ENCODE assay signal across 33 cellular contexts in genomic region chr19:37564624-37565369, GRCh38. TPM values are rescaled to one million over a fixed set of nuclear protein-coding genes. Genes with fewer than 3 reads are reported as not detected.
DNase-seq lines count a peak whose midpoint lies in the region; ATAC-seq, FAIRE-seq and TF ChIP-seq lines count a peak whose summit lies in the region.
"Had no signal": no experiment of that assay in that cellular context is flagged by ENCODE, and none has a peak within 500 bp of the region (broad histone marks: within the 10 kb centered on the region; RNA-seq: fewer than 3 reads in every experiment).

No MANE protein-coding gene starts in this region.

- TF ChIP-seq POLR2A in HepG2 (IDR thresholded peaks at IDR 0.05; ENCODE audit: insufficient read depth in 1 of 2, low read depth in 2 of 2, low read length in 2 of 2) (no peak), right lobe of liver (IDR thresholded peaks at IDR 0.05) (no peak)

- H3K4me1 Mint-ChIP-seq in astrocyte (ENCODE audit: low read depth, unreplicated experiment): no peaks in the 10 kb centered on the region
- H3K4me1 Mint-ChIP-seq: activated B cell treated with CpG ODN at 0.5 μM for 24 hours, immature natural killer cell had no signal

- no peaks in the 10 kb centered on the region for H3K27me3 Mint-ChIP-seq in astrocyte (ENCODE audit: low read depth, unreplicated experiment)
- H3K27me3 Mint-ChIP-seq: activated B cell treated with CpG ODN at 0.5 μM for 24 hours; naive thymus-derived CD8-positive, alpha-beta T cell had no signal

- H3K4me3 Mint-ChIP-seq in astrocyte (ENCODE audit: unreplicated experiment): no peak overlapping the region
- H3K4me3 Mint-ChIP-seq: activated B cell treated with CpG ODN at 0.5 μM for 24 hours; activated naive CD4-positive, alpha-beta T cell treated with anti-CD3 and anti-CD28 coated beads for 36 hours; activated T-helper 1 cell treated with anti-CD3 and anti-CD28 coated beads, Interleukin-12 subunit alpha, Interleukin-12 subunit beta, Interleukin-2, Interleukin-4 antibody, amounts not matched to agents 30 ng/mL and 10 ng/mL and 1 ng/mL, durations not matched to agents 14 hours and 24 hours and 36 hours; immature natural killer cell; naive thymus-derived CD8-positive, alpha-beta T cell had no signal

- H3K4me1 ChIP-seq in HepG2 (ENCODE audit: insufficient read depth, low read length) (no peaks in the 10 kb centered on the region), right lobe of liver (no peaks in the 10 kb centered on the region), astrocyte (ENCODE audit: insufficient read depth, low read length) (no peaks in the 10 kb centered on the region), thoracic aorta (ENCODE audit: control insufficient read depth in 1 of 2, low read depth in 2 of 2) (no peaks in the 10 kb centered on the region), GM23248 (ENCODE audit: insufficient read depth) (no peaks in the 10 kb centered on the region)
- H3K4me1 ChIP-seq: gastroesophageal sphincter, SJSA1 had no signal

- DNase-seq in HepG2 (ENCODE audit: low spot score) (no peak), right lobe of liver (no peak), astrocyte (ENCODE audit: low read depth) (no peak), foreskin melanocyte (peak; percentile 1), thoracic aorta (ENCODE audit: low spot score) (no peak), GM13977 (ENCODE audit: low spot score) (no peak), GM23248 (no peak)
- DNase-seq: activated B cell treated with CpG ODN at 0.5 μM for 24 hours; activated CD4-positive, alpha-beta T cell treated with anti-CD3 and anti-CD28 coated beads, Interleukin-2, amount 50 U/mL, for 4 hours; activated naive CD4-positive, alpha-beta T cell treated with anti-CD3 and anti-CD28 coated beads for 36 hours; amniotic stem cell; GDM1; immature natural killer cell; left colon; naive thymus-derived CD8-positive, alpha-beta T cell; NCI-H1092; NCI-H187; NCI-H2227 treated with DMSO at 0.1 percent for 48 hours; NCI-H748 treated with DMSO at 0.1 percent for 48 hours; nucleus accumbens; RPMI8226; stimulated activated CD4-positive, alpha-beta T cell treated with anti-CD3 and anti-CD28 coated beads, Interleukin-1b, Interleukin-23, amount 100 ng/mL, for 48 hours; stimulated activated CD8-positive, alpha-beta memory T cell treated with anti-CD3 and anti-CD28 coated beads, Interleukin-4, amount 100 ng/mL, for 48 hours; T-helper 1 cell; trophoblast cell had no signal

- H3K9ac ChIP-seq in HepG2 (ENCODE audit: insufficient read depth, low read depth, low read length): no peak overlapping the region
- no peak overlapping the region for H3K9ac ChIP-seq in astrocyte (ENCODE audit: low read length)
- H3K9ac ChIP-seq in GM23248: no peak overlapping the region

- TF ChIP-seq EP300 in HepG2 (IDR thresholded peaks at IDR 0.05; ENCODE audit: low read depth in 2 of 2, low read length in 2 of 2) (no peak), HepG2 (CRISPR knock-in tag; IDR thresholded peaks at IDR 0.05; ENCODE audit: borderline replicate concordance) (no peak)

- H3K9me3 ChIP-seq in HepG2 (ENCODE audit: low read length) (peaks cover 91% of the 10 kb centered on the region), right lobe of liver (peaks cover 0 to 85% (median 59%) of the 10 kb centered on the region in 4 donors), astrocyte (ENCODE audit: insufficient read depth, low read depth, low read length) (peaks cover 53% of the 10 kb centered on the region), thoracic aorta (no peaks in the 10 kb centered on the region), GM23248 (ENCODE audit: low read depth) (peaks cover 59% of the 10 kb centered on the region)

- 64% methylated on average over 7 of the region's 7 CpGs for WGBS in HepG2 (ENCODE audit: low lambda C conversion rate)
- 96% methylated on average over 7 of the region's 7 CpGs for WGBS in right lobe of liver (ENCODE audit: insufficient coverage, low coverage, low lambda C conversion rate, missing lambda C conversion rate)
- WGBS in GM23248 (ENCODE audit: low coverage in 1 of 2, low lambda C conversion rate in 2 of 2, missing lambda C conversion rate in 2 of 2), 2 experiments: 86 to 88% methylated on average over 7 of the region's 7 CpGs

- H3K9me3 Mint-ChIP-seq in astrocyte (ENCODE audit: unreplicated experiment): peaks cover 67% of the 10 kb centered on the region

- FAIRE-seq in HepG2 (lab: Jason Lieb, UNC) (no peak), astrocyte (lab: Jason Lieb, UNC) (peak; percentile 39)
- FAIRE-seq: colon had no signal

- TF ChIP-seq CTCF in HepG2 (CRISPR knock-in tag; IDR thresholded peaks at IDR 0.05): no peak
- no peak for TF ChIP-seq CTCF in right lobe of liver (IDR thresholded peaks at IDR 0.05)
- no peak for TF ChIP-seq CTCF in astrocyte (IDR thresholded peaks at IDR 0.05; ENCODE audit: insufficient read depth, low read depth, low read length)
- TF ChIP-seq CTCF in thoracic aorta (IDR thresholded peaks at IDR 0.05): no peak
- no peak for TF ChIP-seq CTCF in GM13977 (IDR thresholded peaks at IDR 0.05; ENCODE audit: extremely low read depth, insufficient read depth, missing control alignments)

- ATAC-seq in HepG2 (no peak), right lobe of liver (no peak), thoracic aorta (ENCODE audit: insufficient number of reproducible peaks, low FRiP score, low read depth) (no peak), GM19452 (IDR thresholded peaks at IDR 0.05; ENCODE audit: unreplicated experiment) (no peak)
- ATAC-seq: gastroesophageal sphincter; left colon; naive thymus-derived CD8-positive, alpha-beta T cell had no signal

- intact Hi-C loops in HepG2 (cut with micrococcal nuclease; ENCODE audit: unreplicated experiment) (no loop called here), right lobe of liver (cut with DNase I) (no loop called here)

- no TSS peak for BruUV-seq in HepG2 (replicated peaks; lab: Mats Ljungman, UMichigan)

- H2AFZ ChIP-seq in HepG2 (ENCODE audit: low read length) (no peak overlapping the region), astrocyte (ENCODE audit: low read depth, low read length) (no peak overlapping the region), GM23248 (no peak overlapping the region)
- H2AFZ ChIP-seq: hepatocyte had no signal

- POLR2A ChIA-PET in HepG2 (lab: Yijun Ruan, JAX): no interaction called here

- H3K27me3 ChIP-seq in HepG2 (ENCODE audit: control insufficient read depth in 1 of 2, insufficient read depth in 2 of 2, low read length in 2 of 2) (no peaks in the 10 kb centered on the region), right lobe of liver (no peaks in the 10 kb centered on the region), astrocyte (ENCODE audit: insufficient read depth, low read length) (no peaks in the 10 kb centered on the region), thoracic aorta (replicated peaks; ENCODE audit: insufficient read depth) (no peaks in the 10 kb centered on the region), GM23248 (replicated peaks; ENCODE audit: insufficient read depth) (no peaks in the 10 kb centered on the region)
- H3K27me3 ChIP-seq: gastroesophageal sphincter, hepatocyte, SJSA1 had no signal

- no peak for TF ChIP-seq RAD21 in HepG2 (CRISPR knock-in tag; IDR thresholded peaks at IDR 0.05)

- no peak overlapping the region for H3K4me3 ChIP-seq in HepG2 (replicated peaks in 1 of 3; ENCODE audit: insufficient read depth in 1 of 3, low read depth in 2 of 3, low read length in 3 of 3)
- no peak overlapping the region for H3K4me3 ChIP-seq in right lobe of liver
- no peak overlapping the region for H3K4me3 ChIP-seq in astrocyte (ENCODE audit: insufficient read depth, low read depth, low read length)
- H3K4me3 ChIP-seq in thoracic aorta: peak overlapping the region; percentile 19
- no peak overlapping the region for H3K4me3 ChIP-seq in GM23248
- H3K4me3 ChIP-seq: gastroesophageal sphincter, hepatocyte, SJSA1 had no signal

- H3K4me2 ChIP-seq in HepG2 (ENCODE audit: low read depth, low read length): no peak overlapping the region
- no peak overlapping the region for H3K4me2 ChIP-seq in astrocyte (ENCODE audit: low read length)
- H3K4me2 ChIP-seq in GM23248 (ENCODE audit: unreplicated experiment): no peak overlapping the region
- H3K4me2 ChIP-seq: hepatocyte, smooth muscle cell had no signal

- in situ Hi-C loops in HepG2 (cut with HindIII; ENCODE audit: extremely low pct_ligation_motif_present, low pct_unique_long_range_greater_than_20kb) (no loop called here), GM13977 (cut with MboI; ENCODE audit: low pct_unique_long_range_greater_than_20kb, low sequenced_read_pairs, unreplicated experiment) (no loop called here), GM23248 (cut with MboI) (no loop called here)

- H3K79me2 ChIP-seq in HepG2 (ENCODE audit: insufficient read depth, low read length): no peaks in the 10 kb centered on the region
- no peaks in the 10 kb centered on the region for H3K79me2 ChIP-seq in astrocyte (ENCODE audit: insufficient read depth, low read length)
- H3K79me2 ChIP-seq in GM23248 (ENCODE audit: insufficient read depth): 0 out of 2 replicates have a peak, but pooled peaks cover 1% of the 10 kb centered on the region
- H3K79me2 ChIP-seq: hepatocyte had no signal

- H4K20me1 ChIP-seq in HepG2 (ENCODE audit: insufficient read depth, low read length) (no peaks in the 10 kb centered on the region), astrocyte (ENCODE audit: insufficient read depth, low read length) (no peaks in the 10 kb centered on the region), GM23248 (ENCODE audit: insufficient read depth) (no peaks in the 10 kb centered on the region)

- H3K36me3 Mint-ChIP-seq in astrocyte (ENCODE audit: low read depth, unreplicated experiment): peaks cover 46% of the 10 kb centered on the region

- no peak overlapping the region for H3K27ac Mint-ChIP-seq in astrocyte (ENCODE audit: unreplicated experiment)
- H3K27ac Mint-ChIP-seq: activated B cell treated with CpG ODN at 0.5 μM for 24 hours; activated naive CD4-positive, alpha-beta T cell treated with anti-CD3 and anti-CD28 coated beads for 36 hours; activated T-helper 1 cell treated with anti-CD3 and anti-CD28 coated beads, Interleukin-12 subunit alpha, Interleukin-12 subunit beta, Interleukin-2, Interleukin-4 antibody, amounts not matched to agents 30 ng/mL and 10 ng/mL and 1 ng/mL, durations not matched to agents 14 hours and 24 hours and 36 hours; immature natural killer cell; naive thymus-derived CD8-positive, alpha-beta T cell had no signal

- H3K9me2 ChIP-seq in GM23248 (ENCODE audit: insufficient read depth): no peaks in the 10 kb centered on the region

- H3K36me3 ChIP-seq in HepG2 (replicated peaks in 1 of 2; ENCODE audit: control insufficient read depth in 1 of 2, insufficient read depth in 2 of 2, low read length in 2 of 2) (0 out of 5 replicates have a peak, but pooled peaks cover 0 to 5% of the 10 kb centered on the region in 2 experiments), right lobe of liver (peaks cover 0 to 5% (median 0%) of the 10 kb centered on the region in 4 donors), astrocyte (ENCODE audit: insufficient read depth, low read length) (peaks cover 3% of the 10 kb centered on the region), thoracic aorta (peaks cover 52% of the 10 kb centered on the region), GM23248 (ENCODE audit: low read depth) (peaks cover 47% of the 10 kb centered on the region)
- H3K36me3 ChIP-seq: SJSA1 had no signal

- peaks cover 19% of the 10 kb centered on the region; the same call in 1 of the 2 replicates for H3F3A ChIP-seq in GM23248 (ENCODE audit: insufficient read depth)

- no peak overlapping the region for H3K27ac ChIP-seq in HepG2 (ENCODE audit: extremely low read length, insufficient read depth, low read length)
- H3K27ac ChIP-seq in right lobe of liver: no peak overlapping the region
- H3K27ac ChIP-seq in astrocyte (ENCODE audit: low read depth, low read length): no peak overlapping the region
- H3K27ac ChIP-seq in thoracic aorta: no peak overlapping the region
- no peak overlapping the region for H3K27ac ChIP-seq in GM23248
- H3K27ac ChIP-seq: gastroesophageal sphincter, hepatocyte, HL-60, SJSA1 had no signal

- CTCF ChIA-PET in HepG2 (lab: Yijun Ruan, JAX; ENCODE audit: low intra/inter-chr PET ratio, low total read pairs): no interaction called here

RNA-seq across cellular contexts. Expression of gene ZNF571, which starts 29.8 kb away (rescaled TPM):
- 1.9 and 4.0 TPM in 2 replicates for total RNA-seq in HepG2 (2016; rRNA removed; fragmentation: Illumina TruSeq; extraction: Trizol)
- total RNA-seq in HepG2 (2016; cell fraction: cytosol; rRNA removed; fragmentation: Illumina TruSeq; extraction: Trizol; ENCODE audit: low read depth): 1.5 and 2.1 TPM in 2 replicates
- 2.9 and 3.0 TPM in 2 replicates for total RNA-seq in HepG2 (2016; cell fraction: insoluble cytoplasmic fraction; rRNA removed; fragmentation: Illumina TruSeq; extraction: Trizol)
- total RNA-seq in HepG2 (2016; cell fraction: membrane; rRNA removed; fragmentation: Illumina TruSeq; extraction: Trizol): 1.7 and 2.0 TPM in 2 replicates
- total RNA-seq in HepG2 (2016; cell fraction: nucleus; rRNA removed; fragmentation: Illumina TruSeq; extraction: Trizol): 2.9 and 3.0 TPM in 2 replicates
- polyA plus RNA-seq in HepG2 (2011; rRNA removed): 1.3 and 1.6 TPM in 2 replicates
- 0.35 and 3.4 TPM in 2 replicates for polyA plus RNA-seq in HepG2 (2011; cell fraction: cytosol; rRNA removed)
- polyA plus RNA-seq in HepG2 (2011; cell fraction: nucleus; rRNA removed): 1.6 and 2.5 TPM in 2 replicates
- 1.9 and 2.3 TPM in 2 replicates for polyA plus RNA-seq in HepG2 (2012)
- 0.14 and 0.16 TPM in 2 replicates for polyA plus RNA-seq in HepG2 (2016; cell fraction: cytosol; fragmentation: Illumina TruSeq; extraction: Trizol; ENCODE audit: low read depth)
- 1.8 and 1.9 TPM in 2 replicates for polyA plus RNA-seq in HepG2 (2016; cell fraction: insoluble cytoplasmic fraction; fragmentation: Illumina TruSeq; extraction: Trizol; ENCODE audit: low read depth)
- polyA plus RNA-seq in HepG2 (2016; cell fraction: membrane; fragmentation: Illumina TruSeq; extraction: Trizol; ENCODE audit: low read depth): 0.49 and 0.65 TPM in 2 replicates
- polyA plus RNA-seq in HepG2 (2016; cell fraction: nucleus; fragmentation: Illumina TruSeq; extraction: Trizol; ENCODE audit: insufficient read depth, low read depth): 3.9 and 5.1 TPM in 2 replicates
- 2.5 and 5.2 TPM in 2 replicates for polyA minus RNA-seq in HepG2 (2011; rRNA and poly(A)+ RNA removed; ENCODE audit: low replicate concordance)
- 1.4 and 1.5 TPM in 2 replicates for polyA minus RNA-seq in HepG2 (2011; cell fraction: cytosol; rRNA and poly(A)+ RNA removed)
- polyA minus RNA-seq in HepG2 (2011; cell fraction: nucleus; rRNA and poly(A)+ RNA removed): 4.2 and 8.8 TPM in 2 replicates
- 1 to 10 TPM; 1.2 to 3.0 (median 1.7) TPM for total RNA-seq in right lobe of liver
- 3.0 and 3.2 TPM in 2 replicates for total RNA-seq in astrocyte
- total RNA-seq in thoracic aorta: 1 to 10 TPM; 3.0 to 7.0 TPM
- total RNA-seq in GM23248 (2014; rRNA removed; shearing (Covaris generic)): 2.3 and 2.9 TPM in 2 replicates
- polyA plus RNA-seq in GM23248 (2016; fragmentation: Nextera tagmentation; extraction: Ambion mirVana): 1.4 and 1.9 TPM in 2 replicates

RNA-seq across cellular contexts. Expression of gene ZNF540, which starts 29.9 kb away (rescaled TPM):
- total RNA-seq in HepG2 (2016; rRNA removed; fragmentation: Illumina TruSeq; extraction: Trizol) (0.21 and 0.40 TPM in 2 replicates), right lobe of liver (1 to 10 TPM in 4 of 6 experiments, under 1 TPM in 2; 0.37 to 2.1 (median 1.1) TPM), astrocyte (0.66 and 0.77 TPM in 2 replicates), thoracic aorta (10 to 100 TPM in 1 of 2 donors, 1 to 10 TPM in 1; 4.5 to 18.3 TPM)
- not detected in 2 replicates for total RNA-seq in HepG2 (2016; cell fraction: cytosol; rRNA removed; fragmentation: Illumina TruSeq; extraction: Trizol; ENCODE audit: low read depth)
- total RNA-seq in HepG2 (2016; cell fraction: insoluble cytoplasmic fraction; rRNA removed; fragmentation: Illumina TruSeq; extraction: Trizol): 0.48 and 0.54 TPM in 2 replicates
- 0.14 and 0.37 TPM in 2 replicates for total RNA-seq in HepG2 (2016; cell fraction: membrane; rRNA removed; fragmentation: Illumina TruSeq; extraction: Trizol)
- total RNA-seq in HepG2 (2016; cell fraction: nucleus; rRNA removed; fragmentation: Illumina TruSeq; extraction: Trizol): 0.43 and 0.75 TPM in 2 replicates
- polyA plus RNA-seq in HepG2 (2011; rRNA removed) (0.21 and 0.47 TPM in 2 replicates), GM23248 (2016; fragmentation: Nextera tagmentation; extraction: Ambion mirVana) (0.58 and 0.76 TPM in 2 replicates)
- 0.15 and 0.41 TPM in 2 replicates for polyA plus RNA-seq in HepG2 (2011; cell fraction: cytosol; rRNA removed)
- 0.37 and 1.1 TPM in 2 replicates for polyA plus RNA-seq in HepG2 (2011; cell fraction: nucleus; rRNA removed)
- polyA plus RNA-seq in HepG2 (2012): 0.72 and 0.75 TPM in 2 replicates
- 0.06 TPM in 1 of 2 replicates, not detected in the other for polyA plus RNA-seq in HepG2 (2016; cell fraction: cytosol; fragmentation: Illumina TruSeq; extraction: Trizol; ENCODE audit: low read depth)
- 0.24 and 0.97 TPM in 2 replicates for polyA plus RNA-seq in HepG2 (2016; cell fraction: insoluble cytoplasmic fraction; fragmentation: Illumina TruSeq; extraction: Trizol; ENCODE audit: low read depth)
- polyA plus RNA-seq in HepG2 (2016; cell fraction: membrane; fragmentation: Illumina TruSeq; extraction: Trizol; ENCODE audit: low read depth): 0.07 TPM in 1 of 2 replicates, not detected in the other
- polyA plus RNA-seq in HepG2 (2016; cell fraction: nucleus; fragmentation: Illumina TruSeq; extraction: Trizol; ENCODE audit: insufficient read depth, low read depth): 0.63 and 0.87 TPM in 2 replicates
- 0.12 and 0.32 TPM in 2 replicates for polyA minus RNA-seq in HepG2 (2011; rRNA and poly(A)+ RNA removed; ENCODE audit: low replicate concordance)
- polyA minus RNA-seq in HepG2 (2011; cell fraction: cytosol; rRNA and poly(A)+ RNA removed): not detected in 2 replicates
- 0.52 and 0.87 TPM in 2 replicates for polyA minus RNA-seq in HepG2 (2011; cell fraction: nucleus; rRNA and poly(A)+ RNA removed)
- total RNA-seq in GM23248 (2014; rRNA removed; shearing (Covaris generic)): 6.2 TPM in 1 of 2 replicates, not detected in the other
- total RNA-seq: smooth muscle cell had no signal

RNA-seq across cellular contexts. Expression of gene ZNF793, which starts 58.1 kb away (rescaled TPM):
- 0.20 and 0.35 TPM in 2 replicates for total RNA-seq in HepG2 (2016; rRNA removed; fragmentation: Illumina TruSeq; extraction: Trizol)
- total RNA-seq in HepG2 (2016; cell fraction: cytosol; rRNA removed; fragmentation: Illumina TruSeq; extraction: Trizol; ENCODE audit: low read depth): not detected in 2 replicates
- 0.19 and 0.24 TPM in 2 replicates for total RNA-seq in HepG2 (2016; cell fraction: insoluble cytoplasmic fraction; rRNA removed; fragmentation: Illumina TruSeq; extraction: Trizol)
- 0.24 TPM in 1 of 2 replicates, not detected in the other for total RNA-seq in HepG2 (2016; cell fraction: membrane; rRNA removed; fragmentation: Illumina TruSeq; extraction: Trizol)
- total RNA-seq in HepG2 (2016; cell fraction: nucleus; rRNA removed; fragmentation: Illumina TruSeq; extraction: Trizol): 0.34 and 0.38 TPM in 2 replicates
- 0.13 and 0.14 TPM in 2 replicates for polyA plus RNA-seq in HepG2 (2011; rRNA removed)
- polyA plus RNA-seq in HepG2 (2011; cell fraction: cytosol; rRNA removed): 0.04 and 0.05 TPM in 2 replicates
- polyA plus RNA-seq in HepG2 (2011; cell fraction: nucleus; rRNA removed): 0.18 and 0.35 TPM in 2 replicates
- 0.07 and 0.08 TPM in 2 replicates for polyA plus RNA-seq in HepG2 (2012)
- polyA plus RNA-seq in HepG2 (2016; cell fraction: cytosol; fragmentation: Illumina TruSeq; extraction: Trizol; ENCODE audit: low read depth): not detected in 2 replicates
- 0.17 and 0.32 TPM in 2 replicates for polyA plus RNA-seq in HepG2 (2016; cell fraction: insoluble cytoplasmic fraction; fragmentation: Illumina TruSeq; extraction: Trizol; ENCODE audit: low read depth)
- polyA plus RNA-seq in HepG2 (2016; cell fraction: membrane; fragmentation: Illumina TruSeq; extraction: Trizol; ENCODE audit: low read depth): 0.03 TPM in 1 of 2 replicates, not detected in the other
- polyA plus RNA-seq in HepG2 (2016; cell fraction: nucleus; fragmentation: Illumina TruSeq; extraction: Trizol; ENCODE audit: insufficient read depth, low read depth): 0.21 and 1.00 TPM in 2 replicates
- 0.16 TPM in 1 of 2 replicates, not detected in the other for polyA minus RNA-seq in HepG2 (2011; rRNA and poly(A)+ RNA removed; ENCODE audit: low replicate concordance)
- not detected in 2 replicates for polyA minus RNA-seq in HepG2 (2011; cell fraction: cytosol; rRNA and poly(A)+ RNA removed)
- polyA minus RNA-seq in HepG2 (2011; cell fraction: nucleus; rRNA and poly(A)+ RNA removed): 0.37 and 1.0 TPM in 2 replicates
- total RNA-seq in right lobe of liver: under 1 TPM; 0.18 to 0.80 (median 0.36) TPM
- total RNA-seq in astrocyte: 8.5 and 9.8 TPM in 2 replicates
- 10 to 100 TPM; 11.8 to 12.1 TPM for total RNA-seq in thoracic aorta
- 1.8 and 2.9 TPM in 2 replicates for total RNA-seq in GM23248 (2014; rRNA removed; shearing (Covaris generic))
- 2.2 and 2.4 TPM in 2 replicates for polyA plus RNA-seq in GM23248 (2016; fragmentation: Nextera tagmentation; extraction: Ambion mirVana)
